Comparison of ENCODE assay signal across 24 cellular contexts in genomic region chr14:20706657-20707355, GRCh38. TPM values are rescaled to one million over a fixed set of nuclear protein-coding genes. Genes with fewer than 3 reads are reported as not detected.
DNase-seq lines count a peak whose midpoint lies in the region; ATAC-seq lines count a peak whose summit lies in the region.
"Had no signal": no experiment of that assay in that cellular context is flagged by ENCODE, and none has a peak within 500 bp of the region (broad histone marks: within the 10 kb centered on the region; RNA-seq: fewer than 3 reads in every experiment).

No MANE protein-coding gene starts in this region.

- ATAC-seq in naive thymus-derived CD8-positive, alpha-beta T cell, result no peak
- ATAC-seq: natural killer cell treated with Interleukin-12 subunit alpha and Interleukin-12 subunit beta and Interleukin-15 and Interleukin-18, amount 100 ng/mL, for 72 hours had no signal

- H3K9me3 ChIP-seq in HUES64 (ENCODE audit: insufficient read depth, low read depth, low read length) (peaks cover 38% of the 10 kb centered on the region), iPS-15b (ENCODE audit: control insufficient read depth, insufficient read depth, low read length) (peaks cover 8% of the 10 kb centered on the region), subcutaneous abdominal adipose tissue (ENCODE audit: control insufficient read depth in 5 of 5, low read length in 5 of 5) (no peaks in the 10 kb centered on the region)
- H3K9me3 ChIP-seq: MG63, transverse colon had no signal

- H3K27ac ChIP-seq in HUES64 (ENCODE audit: low read depth, low read length) (peak overlapping the region; percentile 94; the same call in 1 of the 2 replicates), subcutaneous abdominal adipose tissue (ENCODE audit: low read depth, low read length) (peak overlapping the region; percentile 29)
- H3K27ac ChIP-seq: transverse colon had no signal

- H3K27me3 ChIP-seq in HUES64 (ENCODE audit: insufficient read depth, low read length) (no peaks in the 10 kb centered on the region), iPS-15b (ENCODE audit: control insufficient read depth, insufficient read depth, low read length) (no peaks in the 10 kb centered on the region), subcutaneous abdominal adipose tissue (ENCODE audit: control insufficient read depth in 5 of 5, insufficient read depth in 4 of 5, low read length in 5 of 5) (no peaks in the 10 kb centered on the region)
- H3K27me3 ChIP-seq: MG63, transverse colon had no signal

- peaks cover 0 to 2% (median 0%) of the 10 kb centered on the region in 9 donors for H3K9me3 Mint-ChIP-seq in naive thymus-derived CD8-positive, alpha-beta T cell
- H3K9me3 Mint-ChIP-seq: HFFc6; natural killer cell treated with Interleukin-12 subunit alpha and Interleukin-12 subunit beta and Interleukin-15 and Interleukin-18, amount 100 ng/mL, for 72 hours had no signal

- 71% methylated on average over 3 of the region's 4 CpGs for WGBS in HUES64

- H3K36me3 ChIP-seq in HUES64 (ENCODE audit: insufficient read depth, low read length) (no peaks in the 10 kb centered on the region), iPS-15b (ENCODE audit: control insufficient read depth, insufficient read depth, low read length) (no peaks in the 10 kb centered on the region), subcutaneous abdominal adipose tissue (ENCODE audit: control insufficient read depth in 5 of 5, insufficient read depth in 5 of 5, low read length in 5 of 5) (no peaks in the 10 kb centered on the region)
- H3K36me3 ChIP-seq: MG63, transverse colon had no signal

- no peaks in the 10 kb centered on the region for H3K4me1 ChIP-seq in HUES64 (ENCODE audit: insufficient read depth, low read length)
- H3K4me1 ChIP-seq in iPS-15b (ENCODE audit: control insufficient read depth, insufficient read depth, low read length), result no peaks in the 10 kb centered on the region
- H3K4me1 ChIP-seq in subcutaneous abdominal adipose tissue (ENCODE audit: control insufficient read depth in 5 of 5, insufficient read depth in 5 of 5, low read length in 5 of 5), result peaks cover 0 to 15% (median 6%) of the 10 kb centered on the region in 5 donors
- H3K4me1 ChIP-seq: transverse colon had no signal

- H3K4me3 ChIP-seq in HUES64 (ENCODE audit: low read length) (peak overlapping the region; percentile 6; the same call in 1 of the 2 replicates), iPS-15b (ENCODE audit: low read depth, low read length) (peak overlapping the region; percentile 31), subcutaneous abdominal adipose tissue (ENCODE audit: low read depth in 1 of 5, low read length in 5 of 5) (no peak overlapping the region)
- H3K4me3 ChIP-seq: MG63, transverse colon had no signal

- H3K36me3 Mint-ChIP-seq in naive thymus-derived CD8-positive, alpha-beta T cell, result peaks cover 0 to 5% (median 0%) of the 10 kb centered on the region in 3 donors
- H3K36me3 Mint-ChIP-seq: activated naive CD8-positive, alpha-beta T cell; IgD-negative memory B cell; natural killer cell treated with Interleukin-12 subunit alpha and Interleukin-12 subunit beta and Interleukin-15 and Interleukin-18, amount 100 ng/mL, for 72 hours had no signal

- no peaks in the 10 kb centered on the region for H3K4me1 Mint-ChIP-seq in naive thymus-derived CD8-positive, alpha-beta T cell
- H3K4me1 Mint-ChIP-seq: IgD-negative memory B cell had no signal

- DNase-seq in dermis blood vessel endothelial cell (peak; percentile 70), AG08395 (ENCODE audit: low spot score) (no peak)
- no peak for DNase-seq in naive thymus-derived CD8-positive, alpha-beta T cell
- DNase-seq in activated T-cell treated with anti-CD3 and anti-CD28 coated beads, Interleukin-2, amount 50 U/mL, for 1 hour, result no peak
- DNase-seq: cerebellar nuclear complex; effector CD8-positive, alpha-beta T cell; head of caudate nucleus; HFFc6; kidney; MG63; NCI-H1436 treated with DMSO at 0.1 percent for 48 hours; NCI-H526; stimulated activated naive CD4-positive, alpha-beta T cell; transverse colon had no signal

- no peak overlapping the region for H3K4me3 Mint-ChIP-seq in naive thymus-derived CD8-positive, alpha-beta T cell
- H3K4me3 Mint-ChIP-seq: activated naive CD8-positive, alpha-beta T cell; HFFc6; IgD-negative memory B cell; natural killer cell treated with Interleukin-12 subunit alpha and Interleukin-12 subunit beta and Interleukin-15 and Interleukin-18, amount 100 ng/mL, for 72 hours had no signal

- no peak overlapping the region for H3K27ac Mint-ChIP-seq in naive thymus-derived CD8-positive, alpha-beta T cell
- H3K27ac Mint-ChIP-seq: activated naive CD8-positive, alpha-beta T cell; HFFc6; IgD-negative memory B cell; natural killer cell treated with Interleukin-12 subunit alpha and Interleukin-12 subunit beta and Interleukin-15 and Interleukin-18, amount 100 ng/mL, for 72 hours had no signal

- POLR2A ChIA-PET in naive thymus-derived CD8-positive, alpha-beta T cell (lab: Charles Lee), result no interaction called here

- H3K27me3 Mint-ChIP-seq in naive thymus-derived CD8-positive, alpha-beta T cell, result peaks cover 0 to 5% (median 0%) of the 10 kb centered on the region in 5 donors
- H3K27me3 Mint-ChIP-seq: IgD-negative memory B cell; natural killer cell treated with Interleukin-12 subunit alpha and Interleukin-12 subunit beta and Interleukin-15 and Interleukin-18, amount 100 ng/mL, for 72 hours had no signal

- H3K9ac ChIP-seq in HUES64 (ENCODE audit: low read depth, low read length), result no peak overlapping the region
- H3K9ac ChIP-seq in iPS-15b (ENCODE audit: low read depth, low read length), result peak overlapping the region; percentile 32
- no peak overlapping the region for H3K9ac ChIP-seq in subcutaneous abdominal adipose tissue (ENCODE audit: low read length in 5 of 5)

RNA-seq across cellular contexts. Expression of gene ANG, which starts 18.2 kb away (rescaled TPM):
- polyA plus RNA-seq in HUES64 (2013, experiment 1 of 2), result 1.1 TPM
- 1.5 TPM for polyA plus RNA-seq in HUES64 (2013, experiment 2 of 2)
- total RNA-seq in dermis blood vessel endothelial cell, result 6.3 and 6.4 TPM in 2 replicates
- total RNA-seq in naive thymus-derived CD8-positive, alpha-beta T cell, result under 1 TPM in 1 of 2 experiments, not detected in 1; 0.70 TPM
- under 1 TPM in 2 of 3 donors, not detected in 1; 0.17 to 0.34 TPM for polyA plus RNA-seq in naive thymus-derived CD8-positive, alpha-beta T cell

RNA-seq across cellular contexts. Expression of gene RNASE4, which starts 22.4 kb away (rescaled TPM):
- 0.20 TPM for polyA plus RNA-seq in HUES64 (2013, experiment 1 of 2)
- polyA plus RNA-seq in HUES64 (2013, experiment 2 of 2), result 1.1 TPM
- total RNA-seq in dermis blood vessel endothelial cell, result 11.4 and 25.7 TPM in 2 replicates
- under 1 TPM in 1 of 2 experiments, not detected in 1; 0.63 TPM for total RNA-seq in naive thymus-derived CD8-positive, alpha-beta T cell
- under 1 TPM in 1 of 3 donors, not detected in 2; 0.46 TPM for polyA plus RNA-seq in naive thymus-derived CD8-positive, alpha-beta T cell

RNA-seq across cellular contexts. Expression of gene EDDM3A, which starts 38.9 kb away (rescaled TPM):
- not detected for polyA plus RNA-seq in HUES64 (2013, experiment 1 of 2)
- polyA plus RNA-seq in HUES64 (2013, experiment 2 of 2), result not detected
- total RNA-seq in dermis blood vessel endothelial cell, result not detected in 2 replicates
- not detected for total RNA-seq in naive thymus-derived CD8-positive, alpha-beta T cell
- not detected for polyA plus RNA-seq in naive thymus-derived CD8-positive, alpha-beta T cell
- total RNA-seq: activated CD8-positive, alpha-beta memory T cell treated with anti-CD3 and anti-CD28 coated beads for 36 hours; astrocyte; HFFc6; kidney; natural killer cell treated with Interleukin-12 subunit alpha and Interleukin-12 subunit beta and Interleukin-15 and Interleukin-18, amount 100 ng/mL, for 72 hours; posterior vena cava; skeletal muscle tissue; transverse colon had no signal
- polyA plus RNA-seq: IgD-negative memory B cell had no signal

Comparison
In these comparisons a context has a peak if more than half of its experiments do, and no peak if none do; other contexts are left out.
1. H3K4me3 ChIP-seq: peak in HUES64 (single experiment) and iPS-15b (single experiment); none in subcutaneous abdominal adipose tissue (0 of 5).